8 cellular contexts compared by ENCODE assay signal in genomic region chr19:16366433-16367268, GRCh38. TPM values are rescaled to one million over a fixed set of nuclear protein-coding genes. Genes with fewer than 3 reads are reported as not detected.
DNase-seq lines count a peak whose midpoint lies in the region; ATAC-seq and TF ChIP-seq lines count a peak whose summit lies in the region.

No MANE protein-coding gene starts in this region.

- H3K36me3 ChIP-seq in mucosa of descending colon (ENCODE audit: low read depth), result no peaks in the 10 kb centered on the region
- no peaks in the 10 kb centered on the region; the same call in 1 of the 2 replicates for H3K36me3 ChIP-seq in PC-3 (ENCODE audit: low read depth, low read length)

- H3K9me3 ChIP-seq in mucosa of descending colon (no peaks in the 10 kb centered on the region), PC-3 (ENCODE audit: low read length) (no peaks in the 10 kb centered on the region)

- ATAC-seq in GM18505 (IDR thresholded peaks at IDR 0.05; ENCODE audit: unreplicated experiment) (no peak), HG03095 (IDR thresholded peaks at IDR 0.05; ENCODE audit: unreplicated experiment) (peak; percentile 42), mucosa of descending colon (peak; percentile 6), PC-3 (no peak)

- CTCF ChIA-PET in PC-3 (lab: Charles Lee), result no interaction called here

- H3K79me2 ChIP-seq in PC-3 (ENCODE audit: low read length), result no peaks in the 10 kb centered on the region

- peak; percentile 17 for TF ChIP-seq POLR2A in GM18505 (IDR thresholded peaks at IDR 0.05; ENCODE audit: borderline replicate concordance, extremely low read depth, insufficient read depth, insufficient read length)
- TF ChIP-seq POLR2A in erythroblast (IDR thresholded peaks at IDR 0.05; ENCODE audit: low read length), result no peak

- H2AFZ ChIP-seq in PC-3 (ENCODE audit: low read length), result no peak overlapping the region

- no peaks in the 10 kb centered on the region for H3K9me3 Mint-ChIP-seq in osteocyte (ENCODE audit: unreplicated experiment)

- H3K4me1 Mint-ChIP-seq in osteocyte (ENCODE audit: unreplicated experiment), result no peaks in the 10 kb centered on the region

- intact Hi-C loops in mucosa of descending colon (cut with DNase I, micrococcal nuclease) (no loop called here), PC-3 (cut with micrococcal nuclease) (no loop called here)

- no peaks in the 10 kb centered on the region for H3K27me3 ChIP-seq in PC-3 (ENCODE audit: low read length)

- peaks cover 13% of the 10 kb centered on the region for H3K36me3 Mint-ChIP-seq in osteocyte (ENCODE audit: unreplicated experiment)

- H3K4me2 ChIP-seq in PC-3 (ENCODE audit: low read length), result no peak overlapping the region

- POLR2A ChIA-PET in PC-3 (lab: Charles Lee; ENCODE audit: unreplicated experiment), result no interaction called here

- H3K27ac Mint-ChIP-seq in osteocyte (ENCODE audit: unreplicated experiment), result no peak overlapping the region

- peaks cover 41% of the 10 kb centered on the region for H3K4me1 ChIP-seq in mucosa of descending colon (ENCODE audit: low read depth)
- H3K4me1 ChIP-seq in PC-3 (ENCODE audit: insufficient read depth, low read length), result no peaks in the 10 kb centered on the region

- peak; percentile 56 to 61 for DNase-seq in activated CD4-positive, alpha-beta T cell treated with anti-CD3 and anti-CD28 coated beads for 4 hours
- DNase-seq in mucosa of descending colon (peak in 1 of 3 donors; percentile 54), NCI-H146 (lab: John Stamatoyannopoulos, UW) (no peak), osteocyte (ENCODE audit: extremely low spot score, unreplicated experiment) (no peak), PC-3 (no peak), erythroblast (lab: John Stamatoyannopoulos, UW) (no peak)

- no peaks in the 10 kb centered on the region for H3K9me2 ChIP-seq in PC-3 (replicated peaks; ENCODE audit: low read length)

- H3K9ac ChIP-seq in PC-3 (ENCODE audit: low read length), result no peak overlapping the region

- H3F3A ChIP-seq in PC-3 (ENCODE audit: low read length, unreplicated experiment), result no peaks in the 10 kb centered on the region

- H3K27me3 Mint-ChIP-seq in osteocyte (ENCODE audit: unreplicated experiment), result no peaks in the 10 kb centered on the region

- BruUV-seq in PC-3 (replicated peaks; lab: Mats Ljungman, UMichigan), result no TSS peak

- H3K27ac ChIP-seq in PC-3 (ENCODE audit: low read length), result no peak overlapping the region

- no peak overlapping the region for H3K4me3 Mint-ChIP-seq in osteocyte (ENCODE audit: unreplicated experiment)

- no peaks in the 10 kb centered on the region for H4K20me1 ChIP-seq in PC-3 (ENCODE audit: low read length)

- H3K4me3 ChIP-seq in mucosa of descending colon, result no peak overlapping the region
- H3K4me3 ChIP-seq in PC-3 (ENCODE audit: low read length), result no peak overlapping the region

- no peak for TF ChIP-seq CTCF in mucosa of descending colon (IDR thresholded peaks at IDR 0.05)
- TF ChIP-seq CTCF in osteocyte (IDR thresholded peaks at IDR 0.05), result no peak
- no peak for TF ChIP-seq CTCF in PC-3 (conservative IDR thresholded peaks at IDR 0.05; ENCODE audit: low read depth, low read length)

RNA-seq across cellular contexts. Expression of gene KLF2, which starts 42.0 kb away (rescaled TPM):
- total RNA-seq in mucosa of descending colon (10 to 100 TPM in 2 of 3 donors, 1 to 10 TPM in 1; 8.1 to 29.5 (median 23.4) TPM), osteocyte (41.4 and 55.5 TPM in 2 replicates), PC-3 (2014; rRNA removed) (4.8 and 6.6 TPM in 2 replicates)

Comparison
In these comparisons a context has a peak if more than half of its experiments do, and no peak if none do; other contexts are left out.
1. ATAC-seq: peak in HG03095 (single experiment) and mucosa of descending colon (single experiment); none in GM18505 (single experiment) and PC-3 (single experiment).
2. DNase-seq: peak in activated CD4-positive, alpha-beta T cell treated with anti-CD3 and anti-CD28 coated beads for 4 hours (2 of 2); none in NCI-H146 (single experiment), osteocyte (single experiment), PC-3 (single experiment) and erythroblast (0 of 2).